Comparison of ENCODE assay signal across 1 cellular context in genomic region chr1:161013591-161014513, GRCh38.
TF ChIP-seq lines count a peak whose summit lies in the region.

No MANE protein-coding gene starts in this region.

TF ChIP-seq in GM12878, 131 proteins besides CTCF, POLR2A, EP300 and RAD21 (continued from another document):
- TF ChIP-seq ZBTB40 (IDR thresholded peaks at IDR 0.05; ENCODE audit: borderline replicate concordance) (peak; percentile 79), BMI1 (IDR thresholded peaks at IDR 0.05; ENCODE audit: borderline replicate concordance) (no peak), IKZF2 (IDR thresholded peaks at IDR 0.05) (peak; percentile 93 to 94), ZNF687 (IDR thresholded peaks at IDR 0.05) (peak; percentile 85), SUPT20H (IDR thresholded peaks at IDR 0.05; ENCODE audit: borderline replicate concordance, control insufficient read depth, low read depth, low read length) (no peak), TAF1 (IDR thresholded peaks at IDR 0.05; ENCODE audit: borderline replicate concordance, low read depth, low read length) (no peak; the same call in 1 of the 2 replicates), SMARCA5 (IDR thresholded peaks at IDR 0.05) (no peak), ATF7 (IDR thresholded peaks at IDR 0.05; ENCODE audit: low read depth) (peak; percentile 91), JUNB (IDR thresholded peaks at IDR 0.05) (peak; percentile 36), POLR2AphosphoS2 (IDR thresholded peaks at IDR 0.05; ENCODE audit: low read depth, low read length) (no peak), CHD1 (IDR thresholded peaks at IDR 0.05; ENCODE audit: low read depth, low read length) (no peak), CBX3 (IDR thresholded peaks at IDR 0.05; ENCODE audit: borderline replicate concordance, low read depth) (no peak), CUX1 (IDR thresholded peaks at IDR 0.05; ENCODE audit: insufficient replicate concordance, low read depth, low read length) (peak; percentile 58), MTA3 (IDR thresholded peaks at IDR 0.05; ENCODE audit: borderline replicate concordance, low read length) (peak; percentile 27; the same call in 1 of the 2 replicates), SPI1 (IDR thresholded peaks at IDR 0.05; ENCODE audit: borderline replicate concordance, insufficient read depth, low read depth, low read length) (peak; percentile 71), NFIC (IDR thresholded peaks at IDR 0.05; ENCODE audit: low read depth, low read length) (peak; percentile 75), IRF3 (IDR thresholded peaks at IDR 0.05) (no peak), MTA2 (IDR thresholded peaks at IDR 0.05; ENCODE audit: low read depth) (0 out of 2 replicates have a peak, but pooled peaks have one; percentile 65), GABPA (IDR thresholded peaks at IDR 0.05; ENCODE audit: low read depth) (peak; percentile 82), CHD2 (IDR thresholded peaks at IDR 0.05; ENCODE audit: borderline replicate concordance, low read depth, low read length) (peak; percentile 67; the same call in 1 of the 2 replicates), PBX3 (IDR thresholded peaks at IDR 0.05; ENCODE audit: insufficient replicate concordance, low read depth, low read length) (peak; percentile 62), EGR1 (IDR thresholded peaks at IDR 0.05; ENCODE audit: borderline replicate concordance in 1 of 2, low read depth in 2 of 2, low read length in 2 of 2) (peak in 1 of 2 experiments; percentile 57; a peak in 1 of 3 replicates), NBN (IDR thresholded peaks at IDR 0.05) (peak; percentile 90; the same call in 1 of the 2 replicates)
TF ChIP-seq in GM12878: peak in this region for 51.
